11 cellular contexts compared by ENCODE assay signal in the genomic region with DNA sequence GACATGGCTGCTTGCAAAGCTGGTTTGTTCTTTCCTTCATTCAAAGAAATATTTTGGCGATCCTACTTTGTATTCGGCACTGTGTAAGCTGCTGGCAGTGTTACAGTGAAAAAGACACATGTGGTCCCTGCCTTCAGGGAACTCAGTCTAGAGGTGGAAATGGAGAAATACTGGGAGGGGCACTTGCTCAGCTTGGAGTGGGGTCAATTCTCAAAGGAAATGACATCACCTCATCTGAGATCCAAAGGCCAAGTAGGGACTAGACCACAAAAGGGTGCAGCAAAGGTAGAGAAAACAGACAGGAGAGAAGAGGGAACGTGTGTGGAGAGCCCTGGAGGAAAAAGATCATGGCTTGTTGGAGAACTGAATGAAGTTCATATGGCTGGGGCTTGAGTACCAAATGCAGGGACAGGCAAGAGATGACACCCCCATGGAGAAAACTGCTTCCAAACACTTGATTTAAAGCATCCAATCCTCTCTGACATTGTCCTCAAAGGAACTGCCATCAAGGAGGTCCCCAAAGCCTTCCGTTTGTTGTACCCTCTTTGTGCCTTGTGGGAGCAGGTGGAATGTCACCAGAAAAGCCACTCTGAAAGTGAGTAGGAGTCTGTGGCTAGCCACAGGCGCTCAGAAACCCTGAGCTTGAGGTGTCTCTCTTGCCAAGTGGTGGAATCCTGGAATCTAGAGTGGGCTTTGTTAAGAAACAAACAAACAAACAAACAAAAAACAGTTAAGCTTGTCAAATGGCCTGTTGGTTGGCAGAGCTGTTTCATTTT. TPM values are rescaled to one million over a fixed set of nuclear protein-coding genes. Genes with fewer than 3 reads are reported as not detected.
DNase-seq lines count a peak whose midpoint lies in the region; ATAC-seq and TF ChIP-seq lines count a peak whose summit lies in the region.
"Had no signal": no experiment of that assay in that cellular context is flagged by ENCODE, and none has a peak within 500 bp of the region (broad histone marks: within the 10 kb centered on the region; RNA-seq: fewer than 3 reads in every experiment).

No MANE protein-coding gene starts in this region.

- H3K4me3 Mint-ChIP-seq in CD14-positive monocyte (peak overlapping the region; percentile 65 to 78), immature natural killer cell (no peak overlapping the region)

- H3K9me3 Mint-ChIP-seq in CD14-positive monocyte (peaks cover 0 to 2% (median 0%) of the 10 kb centered on the region in 7 donors), immature natural killer cell (peaks cover 0 to 1% (median 0%) of the 10 kb centered on the region in 6 donors)

- no peak overlapping the region for H3K4me3 ChIP-seq in lower lobe of right lung
- H3K4me3 ChIP-seq: HAP-1 had no signal

- H3K4me1 ChIP-seq in lower lobe of right lung, result peaks cover 18% of the 10 kb centered on the region
- H3K4me1 ChIP-seq: HAP-1 had no signal

- peaks cover 73 to 86% of the 10 kb centered on the region in 2 donors for H3K36me3 Mint-ChIP-seq in CD14-positive monocyte
- H3K36me3 Mint-ChIP-seq in immature natural killer cell, result no peaks in the 10 kb centered on the region

- intact Hi-C loops in CD14-positive monocyte (cut with micrococcal nuclease) (loop anchor here in 1 of 2 donors (2.0 kb wide), 1 partner anchor 13 kb away; no protein-coding TSS in a partner anchor), lower lobe of right lung (cut with DNase I) (no loop called here)

- H3K27me3 Mint-ChIP-seq in CD14-positive monocyte (ENCODE audit: low read depth in 3 of 3) (peaks cover 0 to 2% (median 0%) of the 10 kb centered on the region in 3 donors), immature natural killer cell (ENCODE audit: low read depth in 3 of 3) (peaks cover 8 to 9% (median 8%) of the 10 kb centered on the region in 3 donors)

- peak; percentile 66 for DNase-seq in CD14-positive monocyte (ENCODE audit: low spot score)
- DNase-seq in KBM-7, result peak; percentile 43
- no peak for DNase-seq in caudate nucleus (lab: John Stamatoyannopoulos, UW)
- DNase-seq in lower lobe of right lung, result no peak
- DNase-seq in activated T-cell treated with anti-CD3 and anti-CD28 coated beads for 4 hours, result no peak
- no peak for DNase-seq in immature natural killer cell
- DNase-seq: kidney had no signal

- H3K4me1 Mint-ChIP-seq in CD14-positive monocyte (peaks cover 56% of the 10 kb centered on the region), immature natural killer cell (no peaks in the 10 kb centered on the region)

- H3K9me3 ChIP-seq in lower lobe of right lung, result no peaks in the 10 kb centered on the region
- H3K9me3 ChIP-seq: HAP-1 had no signal

- H3K27me3 ChIP-seq in lower lobe of right lung (ENCODE audit: low read depth), result no peaks in the 10 kb centered on the region

- H3K27ac ChIP-seq in caudate nucleus (ENCODE audit: low read depth, low read length), result peak overlapping the region; percentile 5
- peak overlapping the region; percentile 32 for H3K27ac ChIP-seq in lower lobe of right lung

- in situ Hi-C loops in KBM-7 (cut with MboI; ENCODE audit: low pct_unique_long_range_greater_than_20kb, low sequenced_read_pairs), result no loop called here

- TF ChIP-seq CTCF in CD14-positive monocyte (IDR thresholded peaks at IDR 0.05) (no peak), lower lobe of right lung (IDR thresholded peaks at IDR 0.05) (no peak)

- peaks cover 88% of the 10 kb centered on the region for H3K36me3 ChIP-seq in lower lobe of right lung
- H3K36me3 ChIP-seq: HAP-1 had no signal

- ATAC-seq in lower lobe of right lung, result peak; percentile 52 to 58
- ATAC-seq in HG02588 (IDR thresholded peaks at IDR 0.05; ENCODE audit: unreplicated experiment), result no peak
- no peak for ATAC-seq in HG03439 (IDR thresholded peaks at IDR 0.05; ENCODE audit: unreplicated experiment)

- H3K27ac Mint-ChIP-seq in CD14-positive monocyte, result peak overlapping the region; percentile 95 to 99 (median 98)
- no peak overlapping the region for H3K27ac Mint-ChIP-seq in immature natural killer cell

RNA-seq across cellular contexts. Expression of a gene that starts 48.3 kb away (rescaled TPM):
- polyA plus RNA-seq in CD14-positive monocyte, result not detected
- total RNA-seq in lower lobe of right lung, result 20.2 TPM
- polyA plus RNA-seq in immature natural killer cell, result not detected
- total RNA-seq: LHCN-M2 had no signal

RNA-seq across cellular contexts. Expression of a gene that starts 48.4 kb away (rescaled TPM):
- polyA plus RNA-seq in CD14-positive monocyte (not detected), immature natural killer cell (under 1 TPM in 1 of 3 donors, not detected in 2; 0.13 TPM)
- 40.1 TPM for total RNA-seq in lower lobe of right lung
- total RNA-seq: LHCN-M2 had no signal

RNA-seq across cellular contexts. Expression of a gene that starts 48.6 kb away (rescaled TPM):
- 10 to 100 TPM; 56.4 to 81.7 TPM for polyA plus RNA-seq in CD14-positive monocyte
- total RNA-seq in lower lobe of right lung, result 48.5 TPM
- polyA plus RNA-seq in immature natural killer cell, result 1 to 10 TPM in 2 of 3 donors, under 1 TPM in 1; 0.50 to 4.2 (median 2.6) TPM

Comparison
In these comparisons a context has a peak if more than half of its experiments do, and no peak if none do; other contexts are left out.
1. DNase-seq: peak in CD14-positive monocyte (single experiment) and KBM-7 (single experiment); none in caudate nucleus (0 of 61), lower lobe of right lung (single experiment), activated T-cell treated with anti-CD3 and anti-CD28 coated beads for 4 hours (single experiment) and immature natural killer cell (0 of 3).
2. H3K27ac Mint-ChIP-seq: peak in CD14-positive monocyte (7 of 7); none in immature natural killer cell (0 of 6).
3. H3K4me3 Mint-ChIP-seq: peak in CD14-positive monocyte (2 of 2); none in immature natural killer cell (0 of 5).
4. ATAC-seq: peak in lower lobe of right lung (2 of 2); none in HG02588 (single experiment) and HG03439 (single experiment).
5. RNA of a gene that starts 48.6 kb away (polyA plus RNA-seq): 56.4 to 81.7 TPM in CD14-positive monocyte; 0.50 to 4.2 TPM in immature natural killer cell; every median in the first group is over 10 times any median in the second.